In the genomic region with DNA sequence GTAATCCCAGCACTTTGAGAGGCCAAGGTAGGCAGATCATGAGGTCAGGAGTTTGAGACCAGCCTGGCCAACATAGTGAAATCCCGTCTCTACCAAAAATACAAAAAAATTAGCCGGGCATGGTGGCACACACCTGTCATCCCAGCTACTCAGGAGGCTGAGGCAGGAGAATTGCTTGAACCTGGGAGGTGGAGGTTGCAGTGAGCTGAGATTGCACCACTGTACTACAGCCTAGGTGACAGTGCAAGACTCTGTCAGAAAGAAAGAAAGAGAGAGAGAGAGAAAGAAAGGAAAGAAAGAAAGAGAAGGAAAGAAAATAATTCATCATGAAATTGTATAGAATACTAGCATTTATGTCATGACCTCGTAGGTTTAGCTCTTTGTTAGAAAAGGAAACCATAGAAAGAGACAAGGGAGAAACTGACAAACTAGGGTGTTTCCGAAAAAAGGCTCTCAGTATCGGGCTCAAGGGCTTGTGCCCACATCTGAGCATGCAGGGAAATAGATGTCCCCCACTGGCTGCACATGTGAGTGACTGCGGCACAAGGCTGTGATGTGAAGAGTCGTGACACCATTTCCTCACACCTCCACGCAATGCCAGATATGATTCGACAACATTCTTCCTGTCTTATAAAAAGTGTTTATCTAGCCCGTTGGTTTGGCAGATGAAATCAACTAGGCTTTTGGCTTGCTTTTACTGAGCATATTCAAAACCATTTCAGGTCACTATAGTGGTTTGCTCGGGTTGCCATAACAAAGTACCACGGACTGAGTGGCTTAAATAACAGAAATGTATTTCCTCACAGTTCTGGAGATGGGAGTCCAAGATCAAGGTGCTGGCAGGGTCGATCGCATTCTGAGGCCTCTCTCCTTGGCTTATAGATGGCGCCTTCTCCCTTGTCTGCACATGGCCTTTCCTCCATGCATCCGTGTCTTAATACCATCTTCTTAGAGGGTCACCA, we compare ENCODE assay signal across 8 cellular contexts. TPM values are rescaled to one million over a fixed set of nuclear protein-coding genes. Genes with fewer than 3 reads are reported as not detected.
DNase-seq lines count a peak whose midpoint lies in the region; ATAC-seq and TF ChIP-seq lines count a peak whose summit lies in the region.

No MANE protein-coding gene starts in this region.

- no peak overlapping the region for H3K4me3 ChIP-seq in SJSA1
- peak overlapping the region in 1 of 3 donors; percentile 4 for H3K4me3 ChIP-seq in thyroid gland (replicated peaks in 1 of 3)

- H3K9me3 Mint-ChIP-seq in activated naive CD8-positive, alpha-beta T cell treated with anti-CD3 and anti-CD28 coated beads, Interleukin-2, amount 50 U/mL, for 24 hours = no peaks in the 10 kb centered on the region
- H3K9me3 Mint-ChIP-seq in naive thymus-derived CD8-positive, alpha-beta T cell = no peaks in the 10 kb centered on the region

- no peaks in the 10 kb centered on the region for H3K9me3 ChIP-seq in SJSA1 (replicated peaks)
- no peaks in the 10 kb centered on the region for H3K9me3 ChIP-seq in thyroid gland

- peak; percentile 49 for DNase-seq in Ammon's horn (ENCODE audit: low spot score)
- DNase-seq in SJSA1 (ENCODE audit: low read depth in 1 of 2, low spot score in 2 of 2) = no peak
- DNase-seq in activated naive CD8-positive, alpha-beta T cell treated with anti-CD3 and anti-CD28 coated beads, Interleukin-2, amount 50 U/mL, for 24 hours = peak; percentile 67
- peak; percentile 28 to 89 (median 84) for DNase-seq in naive thymus-derived CD8-positive, alpha-beta T cell
- peak; percentile 9 to 10 for DNase-seq in thyroid gland
- no peak for DNase-seq in NCI-H748 treated with DMSO at 0.1 percent for 48 hours (lab: John Stamatoyannopoulos, UW)

- intact Hi-C loops in thyroid gland (cut with DNase I) = loop anchor here (5.0 kb wide), 1 partner anchor 83 kb away; no protein-coding TSS in a partner anchor

- H3K36me3 ChIP-seq in SJSA1 (peaks cover 18% of the 10 kb centered on the region), thyroid gland (no peaks in the 10 kb centered on the region)

- peak in 1 of 2 donors; percentile 33 for TF ChIP-seq POLR2A in thyroid gland (IDR thresholded peaks at IDR 0.05)

- ATAC-seq in GM21529 (IDR thresholded peaks at IDR 0.05; ENCODE audit: unreplicated experiment) (peak; percentile 51), HG03025 (IDR thresholded peaks at IDR 0.05; ENCODE audit: low FRiP score, unreplicated experiment) (no peak)
- peak; percentile 81 for ATAC-seq in activated naive CD8-positive, alpha-beta T cell treated with anti-CD3 and anti-CD28 coated beads, Interleukin-2, amount 50 U/mL, for 24 hours
- peak; percentile 62 to 78 for ATAC-seq in naive thymus-derived CD8-positive, alpha-beta T cell

- H3K27ac Mint-ChIP-seq in activated naive CD8-positive, alpha-beta T cell treated with anti-CD3 and anti-CD28 coated beads, Interleukin-2, amount 50 U/mL, for 24 hours = peak overlapping the region; percentile 96
- H3K27ac Mint-ChIP-seq in naive thymus-derived CD8-positive, alpha-beta T cell = peak overlapping the region; percentile 93 to 100 (median 98)

- H3K27me3 ChIP-seq in SJSA1 (replicated peaks) (no peaks in the 10 kb centered on the region), thyroid gland (no peaks in the 10 kb centered on the region)

- no peaks in the 10 kb centered on the region for H3K27me3 Mint-ChIP-seq in activated naive CD8-positive, alpha-beta T cell treated with anti-CD3 and anti-CD28 coated beads, Interleukin-2, amount 50 U/mL, for 24 hours
- no peaks in the 10 kb centered on the region for H3K27me3 Mint-ChIP-seq in naive thymus-derived CD8-positive, alpha-beta T cell

- POLR2A ChIA-PET in naive thymus-derived CD8-positive, alpha-beta T cell (lab: Charles Lee) = interaction anchor here (1.7 kb wide), 1 partner anchor 102 kb away, joined by 5 read pairs; no protein-coding TSS in a partner anchor

- H3K27ac ChIP-seq in SJSA1 (peak overlapping the region; percentile 73), thyroid gland (peak overlapping the region; percentile 52 to 83 (median 76))

- no peak for TF ChIP-seq CTCF in thyroid gland (IDR thresholded peaks at IDR 0.05)

- peaks cover 58% of the 10 kb centered on the region for H3K36me3 Mint-ChIP-seq in activated naive CD8-positive, alpha-beta T cell treated with anti-CD3 and anti-CD28 coated beads, Interleukin-2, amount 50 U/mL, for 24 hours (ENCODE audit: low read depth)
- H3K36me3 Mint-ChIP-seq in naive thymus-derived CD8-positive, alpha-beta T cell = peaks cover 0 to 5% (median 0%) of the 10 kb centered on the region in 3 donors

- peaks cover 77% of the 10 kb centered on the region for H3K4me1 Mint-ChIP-seq in activated naive CD8-positive, alpha-beta T cell treated with anti-CD3 and anti-CD28 coated beads, Interleukin-2, amount 50 U/mL, for 24 hours
- peaks cover 23 to 79% (median 72%) of the 10 kb centered on the region in 4 donors for H3K4me1 Mint-ChIP-seq in naive thymus-derived CD8-positive, alpha-beta T cell

- H3K4me1 ChIP-seq in SJSA1 (replicated peaks) (peaks cover 43% of the 10 kb centered on the region), thyroid gland (no peaks in the 10 kb centered on the region)

- H3K4me3 Mint-ChIP-seq in activated naive CD8-positive, alpha-beta T cell treated with anti-CD3 and anti-CD28 coated beads, Interleukin-2, amount 50 U/mL, for 24 hours = peak overlapping the region; percentile 92
- H3K4me3 Mint-ChIP-seq in naive thymus-derived CD8-positive, alpha-beta T cell = peak overlapping the region; percentile 78 to 98 (median 90)

- 68 to 73% methylated on average over 16 of the region's 16 CpGs for WGBS in thyroid gland, 2 donors

RNA-seq across cellular contexts. Expression of gene SRGN, which starts 2.0 kb away (rescaled TPM):
- 232 and 251 TPM in 2 replicates for total RNA-seq in SJSA1 (2014; rRNA removed; shearing (Covaris generic))
- total RNA-seq in naive thymus-derived CD8-positive, alpha-beta T cell = 10 to 100 TPM; 70.7 to 74.4 TPM
- 100 to 1,000 TPM in 2 of 3 donors, 10 to 100 TPM in 1; 80.3 to 301 (median 110) TPM for polyA plus RNA-seq in naive thymus-derived CD8-positive, alpha-beta T cell
- total RNA-seq in thyroid gland = 100 to 1,000 TPM in 1 of 4 donors, 10 to 100 TPM in 3; 30.7 to 140 (median 40.3) TPM

RNA-seq across cellular contexts. Expression of gene VPS26A, which starts 34.1 kb away (rescaled TPM):
- total RNA-seq in SJSA1 (2014; rRNA removed; shearing (Covaris generic)) = 18.6 and 24.0 TPM in 2 replicates
- 10 to 100 TPM; 30.7 to 33.4 TPM for total RNA-seq in naive thymus-derived CD8-positive, alpha-beta T cell
- polyA plus RNA-seq in naive thymus-derived CD8-positive, alpha-beta T cell = 10 to 100 TPM; 24.1 to 27.4 (median 24.9) TPM
- total RNA-seq in thyroid gland = 10 to 100 TPM; 32.5 to 41.0 (median 36.7) TPM

Comparison
In these comparisons a context has a peak if more than half of its experiments do, and no peak if none do; other contexts are left out.
1. DNase-seq: peak in Ammon's horn (single experiment), activated naive CD8-positive, alpha-beta T cell treated with anti-CD3 and anti-CD28 coated beads, Interleukin-2, amount 50 U/mL, for 24 hours (single experiment), naive thymus-derived CD8-positive, alpha-beta T cell (10 of 10) and thyroid gland (2 of 2); none in SJSA1 (0 of 2) and NCI-H748 treated with DMSO at 0.1 percent for 48 hours (single experiment).